In genomic region chr3:133575121-133575520, GRCh38 we compare ENCODE assay signal across 8 cellular contexts. TPM values are rescaled to one million over a fixed set of nuclear protein-coding genes. Genes with fewer than 3 reads are reported as not detected.
DNase-seq lines count a peak whose midpoint lies in the region; ATAC-seq and TF ChIP-seq lines count a peak whose summit lies in the region.

No MANE protein-coding gene starts in this region.

- peaks cover 26 to 51% of the 10 kb centered on the region in 2 donors for H3K4me1 ChIP-seq in ascending aorta
- H3K4me1 ChIP-seq in left lung, result peaks cover 44 to 81% of the 10 kb centered on the region in 2 donors
- H3K4me1 ChIP-seq in suprapubic skin, result peaks cover 57% of the 10 kb centered on the region

- H3K36me3 ChIP-seq in ascending aorta, result peaks cover 16 to 44% of the 10 kb centered on the region in 2 donors
- H3K36me3 ChIP-seq in left lung, result peaks cover 0 to 49% of the 10 kb centered on the region in 2 donors
- H3K36me3 ChIP-seq in suprapubic skin, result peaks cover 34% of the 10 kb centered on the region

- peak overlapping the region; percentile 92 for H3K27ac Mint-ChIP-seq in activated CD4-positive, alpha-beta T cell treated with anti-CD3 and anti-CD28 coated beads, Interleukin-2, amount 10 ng/mL, durations not matched to agents 24 days and 14 days

- no peak for TF ChIP-seq EP300 in suprapubic skin (IDR thresholded peaks at IDR 0.05)

- H3K4me3 ChIP-seq in ascending aorta (peak overlapping the region; percentile 73 to 88), left lung (peak overlapping the region; percentile 70 to 72), suprapubic skin (peak overlapping the region; percentile 89)

- no peaks in the 10 kb centered on the region for H3K9me3 Mint-ChIP-seq in activated CD4-positive, alpha-beta T cell treated with anti-CD3 and anti-CD28 coated beads, Interleukin-2, amount 10 ng/mL, durations not matched to agents 24 days and 14 days

- H3K27me3 ChIP-seq in ascending aorta (no peaks in the 10 kb centered on the region), left lung (no peaks in the 10 kb centered on the region), suprapubic skin (no peaks in the 10 kb centered on the region)

- 18% methylated on average over 3 of the region's 3 CpGs for WGBS in suprapubic skin

- no peak for ATAC-seq in left lung

- peaks cover 51% of the 10 kb centered on the region for H3K4me1 Mint-ChIP-seq in activated CD4-positive, alpha-beta T cell treated with anti-CD3 and anti-CD28 coated beads, Interleukin-2, amount 10 ng/mL, durations not matched to agents 24 days and 14 days

- no peaks in the 10 kb centered on the region for H3K9me3 ChIP-seq in ascending aorta
- H3K9me3 ChIP-seq in left lung, result no peaks in the 10 kb centered on the region
- no peaks in the 10 kb centered on the region for H3K9me3 ChIP-seq in suprapubic skin

- no peaks in the 10 kb centered on the region for H3K27me3 Mint-ChIP-seq in activated CD4-positive, alpha-beta T cell treated with anti-CD3 and anti-CD28 coated beads, Interleukin-2, amount 10 ng/mL, durations not matched to agents 24 days and 14 days

- intact Hi-C loops in activated CD4-positive, alpha-beta T cell treated with anti-CD3 and anti-CD28 coated beads, Interleukin-2, amount 10 ng/mL, durations not matched to agents 24 days and 14 days (cut with micrococcal nuclease), result loop anchor here (5.0 kb wide), 1 partner anchor 72 kb away; no protein-coding TSS in a partner anchor
- intact Hi-C loops in ascending aorta (cut with DNase I) (loop anchor here (5.0 to 10.0 kb wide), 5 partner anchors 68 to 1160 kb away; partner anchors contain the start of gene DNAJC13), left lung (cut with DNase I) (no loop called here)

- TF ChIP-seq CTCF in ascending aorta (IDR thresholded peaks at IDR 0.05) (no peak), left lung (IDR thresholded peaks at IDR 0.05) (no peak), suprapubic skin (IDR thresholded peaks at IDR 0.05) (no peak)

- H3K4me3 Mint-ChIP-seq in activated CD4-positive, alpha-beta T cell treated with anti-CD3 and anti-CD28 coated beads, Interleukin-2, amount 10 ng/mL, durations not matched to agents 24 days and 14 days, result peak overlapping the region; percentile 91

- H3K27ac ChIP-seq in ascending aorta (peak overlapping the region; percentile 94 to 97), left lung (peak overlapping the region; percentile 95 to 97), suprapubic skin (peak overlapping the region; percentile 99)

- H3K36me3 Mint-ChIP-seq in activated CD4-positive, alpha-beta T cell treated with anti-CD3 and anti-CD28 coated beads, Interleukin-2, amount 10 ng/mL, durations not matched to agents 24 days and 14 days (ENCODE audit: low read depth), result peaks cover 53% of the 10 kb centered on the region

- DNase-seq in activated CD4-positive, alpha-beta T cell treated with anti-CD3 and anti-CD28 coated beads, Interleukin-2, amount 10 ng/mL, durations not matched to agents 24 days and 14 days, result peak; percentile 71
- DNase-seq in activated CD4-positive, alpha-beta T cell treated with anti-CD3 and anti-CD28 coated beads for 4 hours, result no peak
- DNase-seq in ascending aorta (ENCODE audit: low spot score in 2 of 2), result no peak
- no peak for DNase-seq in left lung
- DNase-seq in suprapubic skin (ENCODE audit: low spot score in 2 of 2), result no peak
- no peak for DNase-seq in NCI-H2171 treated with DMSO at 0.1 percent for 48 hours (lab: John Stamatoyannopoulos, UW)
- no peak for DNase-seq in NOMO-1 (lab: John Stamatoyannopoulos, UW; ENCODE audit: unreplicated experiment in 2 of 2)
- DNase-seq in central memory CD4-positive, alpha-beta T cell, result no peak

- TF ChIP-seq POLR2A in suprapubic skin (IDR thresholded peaks at IDR 0.05), result no peak

RNA-seq across cellular contexts. Expression of gene CDV3, which starts 1.6 kb away (rescaled TPM):
- total RNA-seq in activated CD4-positive, alpha-beta T cell treated with anti-CD3 and anti-CD28 coated beads, Interleukin-2, amount 10 ng/mL, durations not matched to agents 24 days and 14 days, result 275 and 281 TPM in 2 replicates
- total RNA-seq in ascending aorta, result 24.6 TPM
- total RNA-seq in left lung, result 100 to 1,000 TPM; 162 to 173 TPM
- total RNA-seq in suprapubic skin, result 100 to 1,000 TPM in 2 of 4 donors, 10 to 100 TPM in 2; 75.9 to 122 (median 98.7) TPM

Comparison
In these comparisons a context has a peak if more than half of its experiments do, and no peak if none do; other contexts are left out.
1. intact Hi-C loops: an anchor here in activated CD4-positive, alpha-beta T cell treated with anti-CD3 and anti-CD28 coated beads, Interleukin-2, amount 10 ng/mL, durations not matched to agents 24 days and 14 days (5.0 kb wide) and ascending aorta (5.0 to 10.0 kb wide); none called in left lung.